Comparison of ENCODE assay signal across 1 cellular context in the genomic region with DNA sequence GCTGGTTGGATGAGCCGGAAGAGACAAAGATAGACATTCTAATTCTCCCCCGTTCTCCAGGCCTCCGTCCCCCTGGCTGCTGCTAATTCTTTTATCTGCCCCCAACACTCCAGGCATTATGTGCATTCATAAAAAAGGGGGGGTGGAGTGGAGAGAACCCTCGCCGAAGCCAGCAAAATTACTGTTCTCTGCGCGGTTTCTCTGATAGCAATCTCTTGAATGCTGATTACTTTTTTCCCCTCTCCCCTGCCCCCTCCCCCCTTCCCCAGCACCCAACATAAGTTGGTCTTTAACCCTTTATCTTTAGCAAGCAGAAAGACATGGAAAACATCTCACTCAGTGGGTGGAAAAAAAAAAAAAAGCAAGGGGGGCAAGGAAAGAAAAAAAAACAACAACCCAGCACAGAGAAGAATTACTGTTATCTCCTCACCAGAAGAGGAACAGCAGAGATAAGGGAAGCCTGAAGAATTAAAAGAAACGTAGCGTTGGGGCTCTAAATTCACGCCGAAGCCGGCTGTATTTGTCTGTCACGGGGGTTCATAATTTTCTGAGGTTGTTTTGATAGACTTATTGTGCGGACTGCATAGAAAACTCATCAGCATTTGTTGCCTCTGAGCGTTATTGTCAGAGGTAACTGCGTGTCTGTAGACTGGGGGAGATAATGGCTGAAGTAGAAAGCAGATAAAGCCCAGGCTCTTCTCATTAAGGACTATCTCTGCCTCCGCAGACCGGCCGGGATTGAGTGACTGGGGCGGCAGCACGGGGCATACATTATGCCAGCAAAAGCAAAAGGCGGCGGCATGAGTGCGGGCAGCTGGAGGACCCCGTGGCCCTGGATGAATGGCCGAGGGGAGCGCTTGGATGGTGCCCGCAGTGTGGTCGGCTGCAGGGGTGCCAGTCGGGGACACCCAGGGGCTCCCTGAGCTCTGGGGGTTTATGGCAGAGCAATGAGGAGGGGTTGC.
TF ChIP-seq lines count a peak whose summit lies in the region.

No MANE protein-coding gene starts in this region.

TF ChIP-seq in GM23338, 12 proteins besides CTCF, POLR2A, EP300 and RAD21 (continued from another document):
- TF ChIP-seq, protein P1, sequence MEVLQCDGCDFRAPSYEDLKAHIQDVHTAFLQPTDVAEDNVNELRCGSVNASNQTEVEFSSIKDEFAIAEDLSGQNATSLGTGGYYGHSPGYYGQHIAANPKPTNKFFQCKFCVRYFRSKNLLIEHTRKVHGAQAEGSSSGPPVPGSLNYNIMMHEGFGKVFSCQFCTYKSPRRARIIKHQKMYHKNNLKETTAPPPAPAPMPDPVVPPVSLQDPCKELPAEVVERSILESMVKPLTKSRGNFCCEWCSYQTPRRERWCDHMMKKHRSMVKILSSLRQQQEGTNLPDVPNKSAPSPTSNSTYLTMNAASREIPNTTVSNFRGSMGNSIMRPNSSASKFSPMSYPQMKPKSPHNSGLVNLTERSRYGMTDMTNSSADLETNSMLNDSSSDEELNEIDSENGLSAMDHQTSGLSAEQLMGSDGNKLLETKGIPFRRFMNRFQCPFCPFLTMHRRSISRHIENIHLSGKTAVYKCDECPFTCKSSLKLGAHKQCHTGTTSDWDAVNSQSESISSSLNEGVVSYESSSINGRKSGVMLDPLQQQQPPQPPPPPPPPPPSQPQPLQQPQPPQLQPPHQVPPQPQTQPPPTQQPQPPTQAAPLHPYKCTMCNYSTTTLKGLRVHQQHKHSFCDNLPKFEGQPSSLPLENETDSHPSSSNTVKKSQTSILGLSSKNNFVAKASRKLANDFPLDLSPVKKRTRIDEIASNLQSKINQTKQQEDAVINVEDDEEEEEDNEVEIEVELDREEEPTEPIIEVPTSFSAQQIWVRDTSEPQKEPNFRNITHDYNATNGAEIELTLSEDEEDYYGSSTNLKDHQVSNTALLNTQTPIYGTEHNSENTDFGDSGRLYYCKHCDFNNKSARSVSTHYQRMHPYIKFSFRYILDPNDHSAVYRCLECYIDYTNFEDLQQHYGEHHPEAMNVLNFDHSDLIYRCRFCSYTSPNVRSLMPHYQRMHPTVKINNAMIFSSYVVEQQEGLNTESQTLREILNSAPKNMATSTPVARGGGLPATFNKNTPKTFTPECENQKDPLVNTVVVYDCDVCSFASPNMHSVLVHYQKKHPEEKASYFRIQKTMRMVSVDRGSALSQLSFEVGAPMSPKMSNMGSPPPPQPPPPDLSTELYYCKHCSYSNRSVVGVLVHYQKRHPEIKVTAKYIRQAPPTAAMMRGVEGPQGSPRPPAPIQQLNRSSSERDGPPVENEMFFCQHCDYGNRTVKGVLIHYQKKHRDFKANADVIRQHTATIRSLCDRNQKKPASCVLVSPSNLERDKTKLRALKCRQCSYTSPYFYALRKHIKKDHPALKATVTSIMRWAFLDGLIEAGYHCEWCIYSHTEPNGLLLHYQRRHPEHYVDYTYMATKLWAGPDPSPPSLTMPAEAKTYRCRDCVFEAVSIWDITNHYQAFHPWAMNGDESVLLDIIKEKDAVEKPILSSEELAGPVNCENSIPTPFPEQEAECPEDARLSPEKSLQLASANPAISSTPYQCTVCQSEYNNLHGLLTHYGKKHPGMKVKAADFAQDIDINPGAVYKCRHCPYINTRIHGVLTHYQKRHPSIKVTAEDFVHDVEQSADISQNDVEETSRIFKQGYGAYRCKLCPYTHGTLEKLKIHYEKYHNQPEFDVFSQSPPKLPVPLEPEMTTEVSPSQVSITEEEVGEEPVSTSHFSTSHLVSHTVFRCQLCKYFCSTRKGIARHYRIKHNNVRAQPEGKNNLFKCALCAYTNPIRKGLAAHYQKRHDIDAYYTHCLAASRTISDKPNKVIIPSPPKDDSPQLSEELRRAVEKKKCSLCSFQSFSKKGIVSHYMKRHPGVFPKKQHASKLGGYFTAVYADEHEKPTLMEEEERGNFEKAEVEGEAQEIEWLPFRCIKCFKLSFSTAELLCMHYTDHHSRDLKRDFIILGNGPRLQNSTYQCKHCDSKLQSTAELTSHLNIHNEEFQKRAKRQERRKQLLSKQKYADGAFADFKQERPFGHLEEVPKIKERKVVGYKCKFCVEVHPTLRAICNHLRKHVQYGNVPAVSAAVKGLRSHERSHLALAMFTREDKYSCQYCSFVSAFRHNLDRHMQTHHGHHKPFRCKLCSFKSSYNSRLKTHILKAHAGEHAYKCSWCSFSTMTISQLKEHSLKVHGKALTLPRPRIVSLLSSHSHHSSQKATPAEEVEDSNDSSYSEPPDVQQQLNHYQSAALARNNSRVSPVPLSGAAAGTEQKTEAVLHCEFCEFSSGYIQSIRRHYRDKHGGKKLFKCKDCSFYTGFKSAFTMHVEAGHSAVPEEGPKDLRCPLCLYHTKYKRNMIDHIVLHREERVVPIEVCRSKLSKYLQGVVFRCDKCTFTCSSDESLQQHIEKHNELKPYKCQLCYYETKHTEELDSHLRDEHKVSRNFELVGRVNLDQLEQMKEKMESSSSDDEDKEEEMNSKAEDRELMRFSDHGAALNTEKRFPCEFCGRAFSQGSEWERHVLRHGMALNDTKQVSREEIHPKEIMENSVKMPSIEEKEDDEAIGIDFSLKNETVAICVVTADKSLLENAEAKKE (CRISPR knock-in tag; IDR thresholded peaks at IDR 0.05): no peak
- no peak for TF ChIP-seq CREB1 (CRISPR knock-in tag; IDR thresholded peaks at IDR 0.05; ENCODE audit: low read depth)
- TF ChIP-seq ZNF114 (CRISPR knock-in tag; IDR thresholded peaks at IDR 0.05): no peak
- no peak for TF ChIP-seq EZH2phosphoT487 (IDR thresholded peaks at IDR 0.05; ENCODE audit: unreplicated experiment)
- TF ChIP-seq JUNB (IDR thresholded peaks at IDR 0.05; ENCODE audit: unreplicated experiment): no peak
